In genomic region chr6:33613146-33613793, GRCh38 we compare ENCODE assay signal across 1 cellular context.
TF ChIP-seq lines count a peak whose summit lies in the region.

No MANE protein-coding gene starts in this region.

TF ChIP-seq in GM23338, 12 proteins besides CTCF, POLR2A, EP300 and RAD21 (continued from another document):
- TF ChIP-seq STAT1 (IDR thresholded peaks at IDR 0.05; ENCODE audit: unreplicated experiment) = no peak
- no peak for TF ChIP-seq REST (IDR thresholded peaks at IDR 0.05; ENCODE audit: unreplicated experiment)
- no peak for TF ChIP-seq ETS1 (IDR thresholded peaks at IDR 0.05)
- TF ChIP-seq JUNB (IDR thresholded peaks at IDR 0.05; ENCODE audit: unreplicated experiment) = no peak
- TF ChIP-seq NANOG (IDR thresholded peaks at IDR 0.05; ENCODE audit: borderline replicate concordance) = no peak
- TF ChIP-seq ZNF331 (CRISPR knock-in tag; IDR thresholded peaks at IDR 0.05; ENCODE audit: low read depth) = no peak
